In genomic region chr5:153147891-153148623, GRCh38 we compare ENCODE assay signal across 8 cellular contexts.
DNase-seq lines count a peak whose midpoint lies in the region; ATAC-seq and TF ChIP-seq lines count a peak whose summit lies in the region.

No MANE protein-coding gene starts in this region.

- no peak for TF ChIP-seq POLR2A in GM18505 (IDR thresholded peaks at IDR 0.05; ENCODE audit: borderline replicate concordance, extremely low read depth, insufficient read depth, insufficient read length)

- DNase-seq in A172 (ENCODE audit: low spot score) (peak; percentile 70), NCI-H2196 treated with DMSO at 0.1 percent for 48 hours (lab: John Stamatoyannopoulos, UW; ENCODE audit: unreplicated experiment) (peak; percentile 54), cerebellar cortex (ENCODE audit: low spot score) (peak; percentile 35), mesendoderm (peak; percentile 85), NCI-H226 (no peak)

- no peak overlapping the region for H3K4ac ChIP-seq in mesendoderm (ENCODE audit: low read depth, low read length)

- no CpG with 5 or more reads among the region's 7 CpGs for WGBS in mesendoderm (ENCODE audit: extremely low coverage, insufficient coverage, low lambda C conversion rate)

- H4K5ac ChIP-seq in mesendoderm (ENCODE audit: low read length), result no peak overlapping the region

- H3K79me1 ChIP-seq in mesendoderm (ENCODE audit: low read length), result no peaks in the 10 kb centered on the region

- peak; percentile 84 for ATAC-seq in GM18505 (IDR thresholded peaks at IDR 0.05; ENCODE audit: unreplicated experiment)
- peak; percentile 61 for ATAC-seq in HG03025 (IDR thresholded peaks at IDR 0.05; ENCODE audit: low FRiP score, unreplicated experiment)
- ATAC-seq in HG03460 (IDR thresholded peaks at IDR 0.05; ENCODE audit: unreplicated experiment), result no peak

- no peak overlapping the region for H3K18ac ChIP-seq in mesendoderm (ENCODE audit: low read length)

- no peak overlapping the region for H3K27ac ChIP-seq in mesendoderm (ENCODE audit: low read depth, low read length)

- H2BK15ac ChIP-seq in mesendoderm (replicated peaks; ENCODE audit: low read depth), result no peak overlapping the region

- no peak overlapping the region for H3K4me3 ChIP-seq in mesendoderm (ENCODE audit: low read length)

- H3K56ac ChIP-seq in mesendoderm (ENCODE audit: low read length), result peak overlapping the region; percentile 18

- H3K36me3 ChIP-seq in mesendoderm (ENCODE audit: control insufficient read depth, insufficient read depth, low read length), result no peaks in the 10 kb centered on the region

- H3K23ac ChIP-seq in mesendoderm (ENCODE audit: low read length), result no peak overlapping the region

- H2BK120ac ChIP-seq in mesendoderm (ENCODE audit: low read depth, low read length), result no peak overlapping the region

- no peaks in the 10 kb centered on the region for H3K4me1 ChIP-seq in mesendoderm (ENCODE audit: control insufficient read depth, low read depth, low read length)

- H3K9ac ChIP-seq in mesendoderm (ENCODE audit: low read length), result no peak overlapping the region

- H2AK5ac ChIP-seq in mesendoderm (ENCODE audit: low read length), result no peak overlapping the region

- no peaks in the 10 kb centered on the region for H3K79me2 ChIP-seq in mesendoderm (ENCODE audit: control insufficient read depth, insufficient read depth, low read length)

- no peak overlapping the region for H3K4me2 ChIP-seq in mesendoderm (ENCODE audit: low read length)

- H3K27me3 ChIP-seq in mesendoderm (ENCODE audit: insufficient read depth, low read length, poor library complexity), result no peaks in the 10 kb centered on the region

- no peak overlapping the region for H4K8ac ChIP-seq in mesendoderm (ENCODE audit: low read depth, low read length)

- no peak overlapping the region for H2BK5ac ChIP-seq in mesendoderm (ENCODE audit: low read length)
